ENCODE assay signal across 21 cellular contexts in genomic region chr5:76457685-76458491, GRCh38. TPM values are rescaled to one million over a fixed set of nuclear protein-coding genes. Genes with fewer than 3 reads are reported as not detected.
A peak's percentile ranks its signal among the peaks of the same experiment; 100 is the strongest.
DNase-seq lines count a peak whose midpoint lies in the region; ATAC-seq, FAIRE-seq and TF ChIP-seq lines count a peak whose summit lies in the region.
"Had no signal": no experiment of that assay in that cellular context is flagged by ENCODE, and none has a peak within 500 bp of the region (broad histone marks: within the 10 kb centered on the region; RNA-seq: fewer than 3 reads in every experiment).

No MANE protein-coding gene starts in this region.

- H3K27ac ChIP-seq in Peyer's patch (peak overlapping the region in 3 of 4 donors; percentile 16 to 79 (median 32)), H1 (ENCODE audit: low read depth, low read length) (no peak overlapping the region)
- H3K27ac ChIP-seq: BLaER1, cardiac muscle cell had no signal

- H3K4me2 ChIP-seq in H1 (ENCODE audit: insufficient read depth in 1 of 2, low read depth in 2 of 2, low read length in 2 of 2) = no peak overlapping the region
- H3K4me2 ChIP-seq: BLaER1 had no signal

- H3K18ac ChIP-seq in H1 (ENCODE audit: extremely low read depth, low read length) = no peak overlapping the region

- no peaks in the 10 kb centered on the region for H3K27me3 ChIP-seq in Peyer's patch
- no peaks in the 10 kb centered on the region for H3K27me3 ChIP-seq in H1 (replicated peaks in 1 of 4; ENCODE audit: control insufficient read depth in 3 of 4, extremely low read depth in 1 of 4, insufficient read depth in 3 of 4, low read length in 3 of 4)
- H3K27me3 ChIP-seq: BLaER1, cardiac muscle cell had no signal

- 63% methylated on average over 4 of the region's 4 CpGs; no CpG with 5 or more reads in 1 of the 2 experiments for WGBS in H1 (ENCODE audit: extremely low coverage in 1 of 2, insufficient coverage in 1 of 2, insufficient read length in 1 of 2, insufficient replicate concordance in 2 of 2, low coverage in 1 of 2, low lambda C conversion rate in 2 of 2, missing lambda C conversion rate in 1 of 2), 2 experiments

- H3K4me1 Mint-ChIP-seq in natural killer cell treated with Interleukin-12 subunit alpha and Interleukin-12 subunit beta and Interleukin-15 and Interleukin-18, amount 100 ng/mL, for 72 hours (ENCODE audit: low read depth in 2 of 2) = peaks cover 58 to 66% of the 10 kb centered on the region in 2 donors
- peaks cover 35 to 63% of the 10 kb centered on the region in 2 donors for H3K4me1 Mint-ChIP-seq in effector memory CD8-positive, alpha-beta T cell (ENCODE audit: low read depth in 2 of 2)

- H2BK120ac ChIP-seq in H1 (replicated peaks; ENCODE audit: low read depth, low read length) = no peak overlapping the region

- no peak for TF ChIP-seq EP300 in H1 (IDR thresholded peaks at IDR 0.05; ENCODE audit: borderline replicate concordance in 1 of 2, low read depth in 2 of 2, low read length in 2 of 2)

- H4K20me1 ChIP-seq in H1 (replicated peaks in 1 of 2; ENCODE audit: control insufficient read depth in 1 of 2, insufficient read depth in 2 of 2, low read length in 2 of 2) = no peaks in the 10 kb centered on the region

- no peak overlapping the region for H2AK5ac ChIP-seq in H1 (ENCODE audit: low read depth, low read length)

- TF ChIP-seq CTCF in Peyer's patch (IDR thresholded peaks at IDR 0.05) (no peak), H1 (IDR thresholded peaks at IDR 0.05; ENCODE audit: control extremely low read depth in 1 of 3, insufficient read depth in 1 of 3, low read depth in 1 of 3, low read length in 3 of 3) (no peak)

- peaks cover 14% of the 10 kb centered on the region for H3K36me3 Mint-ChIP-seq in natural killer cell treated with Interleukin-12 subunit alpha and Interleukin-12 subunit beta and Interleukin-15 and Interleukin-18, amount 100 ng/mL, for 72 hours
- H3K36me3 Mint-ChIP-seq in effector memory CD8-positive, alpha-beta T cell (ENCODE audit: insufficient read depth) = peaks cover 17% of the 10 kb centered on the region

- no peak overlapping the region for H4K5ac ChIP-seq in H1 (ENCODE audit: insufficient read length, low read depth, low read length)

- TF ChIP-seq RAD21 in H1 (IDR thresholded peaks at IDR 0.05 in 1 of 2, conservative IDR thresholded peaks at IDR 0.05 in 1 of 2; ENCODE audit: low read depth in 2 of 2, low read length in 2 of 2) = no peak

- TF ChIP-seq POLR2A in Peyer's patch (IDR thresholded peaks at IDR 0.05) = no peak
- TF ChIP-seq POLR2A in H1 (IDR thresholded peaks at IDR 0.05; ENCODE audit: control extremely low read depth in 1 of 2, low read depth in 2 of 2, low read length in 2 of 2) = no peak

- POLR2A ChIA-PET in H1 (lab: Charles Lee; ENCODE audit: partially characterized antibody) = no interaction called here

- H2BK5ac ChIP-seq in H1 (ENCODE audit: low read depth, low read length) = no peak overlapping the region

- H3K79me2 ChIP-seq in H1 (ENCODE audit: control insufficient read depth in 1 of 2, insufficient read depth in 2 of 2, low read length in 2 of 2) = peaks cover 0 to 18% of the 10 kb centered on the region in 2 experiments; a peak in 2 of 4 replicates

- H3K9me3 ChIP-seq in Peyer's patch (no peaks in the 10 kb centered on the region), H1 (ENCODE audit: insufficient read depth in 2 of 2, low read depth in 1 of 2, low read length in 1 of 2) (no peaks in the 10 kb centered on the region)
- H3K9me3 ChIP-seq: BLaER1 had no signal

- no peak overlapping the region for H2AFZ ChIP-seq in H1 (ENCODE audit: low read length)

- H3K23ac ChIP-seq in H1 (ENCODE audit: insufficient read length) = no peak overlapping the region

- no peak overlapping the region for H2BK12ac ChIP-seq in H1 (ENCODE audit: low read depth, low read length)

- no peak overlapping the region for H4K8ac ChIP-seq in H1 (ENCODE audit: extremely low read depth, insufficient read depth, low read length)

- peak; percentile 81 to 88 for ATAC-seq in natural killer cell treated with Interleukin-12 subunit alpha and Interleukin-12 subunit beta and Interleukin-15 and Interleukin-18, amount 100 ng/mL, for 72 hours
- no peak for ATAC-seq in HG03439 (IDR thresholded peaks at IDR 0.05; ENCODE audit: unreplicated experiment)
- no peak for ATAC-seq in GM18867 (IDR thresholded peaks at IDR 0.05; ENCODE audit: unreplicated experiment)
- ATAC-seq in effector memory CD8-positive, alpha-beta T cell (replicated peaks) = no peak
- ATAC-seq: left cardiac atrium; naive thymus-derived CD8-positive, alpha-beta T cell had no signal

- no peaks in the 10 kb centered on the region for H3K9me3 Mint-ChIP-seq in natural killer cell treated with Interleukin-12 subunit alpha and Interleukin-12 subunit beta and Interleukin-15 and Interleukin-18, amount 100 ng/mL, for 72 hours
- no peaks in the 10 kb centered on the region for H3K9me3 Mint-ChIP-seq in effector memory CD8-positive, alpha-beta T cell
- H3K9me3 Mint-ChIP-seq: IgD-negative memory B cell; naive thymus-derived CD8-positive, alpha-beta T cell had no signal

- H3K23me2 ChIP-seq in H1 (ENCODE audit: low read depth, low read length) = no peaks in the 10 kb centered on the region

- no peaks in the 10 kb centered on the region; the same call in none of the 2 replicates for H3K79me1 ChIP-seq in H1 (ENCODE audit: low read depth, low read length)

- H3K4me1 ChIP-seq in Peyer's patch = peaks cover 0 to 23% (median 2%) of the 10 kb centered on the region in 4 donors
- H3K4me1 ChIP-seq in H1 (replicated peaks in 1 of 4; ENCODE audit: control insufficient read depth in 3 of 4, insufficient read depth in 4 of 4, low read length in 3 of 4) = no peaks in the 10 kb centered on the region; a peak in 1 of 7 replicates

- H3K4me3 ChIP-seq in Peyer's patch = no peak overlapping the region
- H3K4me3 ChIP-seq in H1 (ENCODE audit: extremely low read depth in 1 of 4, insufficient read depth in 2 of 4, low read depth in 3 of 4, low read length in 4 of 4) = no peak overlapping the region
- H3K4me3 ChIP-seq: BLaER1, cardiac muscle cell had no signal

- no peak overlapping the region for H2BK15ac ChIP-seq in H1 (ENCODE audit: low read length)

- no peaks in the 10 kb centered on the region for H3K27me3 Mint-ChIP-seq in natural killer cell treated with Interleukin-12 subunit alpha and Interleukin-12 subunit beta and Interleukin-15 and Interleukin-18, amount 100 ng/mL, for 72 hours
- no peaks in the 10 kb centered on the region for H3K27me3 Mint-ChIP-seq in effector memory CD8-positive, alpha-beta T cell
- H3K27me3 Mint-ChIP-seq: activated naive CD4-positive, alpha-beta T cell treated with anti-CD3 and anti-CD28 coated beads, Interleukin-2, amount 10 ng/mL, durations not matched to agents 7 days and 5 days; IgD-negative memory B cell; naive thymus-derived CD8-positive, alpha-beta T cell had no signal

- CTCF ChIA-PET in H1 (lab: Charles Lee; ENCODE audit: partially characterized antibody) = interaction anchor here (1.0 to 2.6 kb wide), 4 partner anchors 8 to 25 kb away, joined by 3 to 11 read pairs (median 4); no protein-coding TSS in a partner anchor

- H3K36me3 ChIP-seq in Peyer's patch = no peaks in the 10 kb centered on the region
- no peaks in the 10 kb centered on the region for H3K36me3 ChIP-seq in H1 (ENCODE audit: control insufficient read depth in 2 of 4, insufficient read depth in 4 of 4, low read length in 3 of 4)
- H3K36me3 ChIP-seq: cardiac muscle cell had no signal

- peak; percentile 45 for FAIRE-seq in H1 (lab: Jason Lieb, UNC)
- FAIRE-seq: endometrium, urothelium cell line had no signal

- no peak overlapping the region for H3K56ac ChIP-seq in H1 (replicated peaks; ENCODE audit: insufficient read length, low read depth, low read length)

- peak overlapping the region; percentile 88 to 94 for H3K27ac Mint-ChIP-seq in natural killer cell treated with Interleukin-12 subunit alpha and Interleukin-12 subunit beta and Interleukin-15 and Interleukin-18, amount 100 ng/mL, for 72 hours
- peak overlapping the region in 1 of 2 donors; percentile 61 for H3K27ac Mint-ChIP-seq in effector memory CD8-positive, alpha-beta T cell
- H3K27ac Mint-ChIP-seq: activated naive CD4-positive, alpha-beta T cell treated with anti-CD3 and anti-CD28 coated beads, Interleukin-2, amount 10 ng/mL, durations not matched to agents 7 days and 5 days; IgD-negative memory B cell had no signal

- no peak overlapping the region for H2BK20ac ChIP-seq in H1 (ENCODE audit: low read length)

- H3K14ac ChIP-seq in H1 (ENCODE audit: insufficient read length) = no peak overlapping the region

- DNase-seq in GF-D8 (lab: John Stamatoyannopoulos, UW) (peak; percentile 30), Peyer's patch (no peak), H1 (ENCODE audit: low read depth in 1 of 2, low spot score in 2 of 2) (no peak), COLO668 (lab: John Stamatoyannopoulos, UW; ENCODE audit: unreplicated experiment) (no peak)
- DNase-seq in natural killer cell treated with Interleukin-12 subunit alpha and Interleukin-12 subunit beta and Interleukin-15 and Interleukin-18, amount 100 ng/mL, for 72 hours (ENCODE audit: low spot score) = no peak
- no peak for DNase-seq in effector memory CD8-positive, alpha-beta T cell
- DNase-seq: activated naive CD4-positive, alpha-beta T cell treated with anti-CD3 and anti-CD28 coated beads, Interleukin-2, amount 10 ng/mL, durations not matched to agents 7 days and 5 days; left cardiac atrium; naive thymus-derived CD8-positive, alpha-beta T cell; NCI-H1694; NCI-H748 treated with DMSO at 0.1 percent for 48 hours; retina; RPMI8226; stimulated activated CD4-positive, alpha-beta T cell treated with anti-CD3 and anti-CD28 coated beads, Interleukin-2, amount 100 ng/mL, for 48 hours had no signal

- no peak overlapping the region for H4K91ac ChIP-seq in H1 (replicated peaks; ENCODE audit: insufficient read length, low read length)

- no peak overlapping the region for H3K9ac ChIP-seq in H1 (replicated peaks in 1 of 4; ENCODE audit: extremely low read depth in 1 of 4, low read depth in 3 of 4, low read length in 3 of 4)
- H3K9ac ChIP-seq: BLaER1 had no signal

- H3K4me3 Mint-ChIP-seq in natural killer cell treated with Interleukin-12 subunit alpha and Interleukin-12 subunit beta and Interleukin-15 and Interleukin-18, amount 100 ng/mL, for 72 hours = peak overlapping the region; percentile 73
- no peak overlapping the region for H3K4me3 Mint-ChIP-seq in effector memory CD8-positive, alpha-beta T cell
- H3K4me3 Mint-ChIP-seq: activated naive CD4-positive, alpha-beta T cell treated with anti-CD3 and anti-CD28 coated beads, Interleukin-2, amount 10 ng/mL, durations not matched to agents 7 days and 5 days; naive thymus-derived CD8-positive, alpha-beta T cell had no signal

- no peak overlapping the region for H3K4ac ChIP-seq in H1 (replicated peaks; ENCODE audit: insufficient read length, low read depth, low read length)

RNA-seq across cellular contexts. Expression of gene IQGAP2, which starts 54.8 kb away (rescaled TPM):
- total RNA-seq in Peyer's patch = 100 to 1,000 TPM in 1 of 4 donors, 10 to 100 TPM in 3; 58.6 to 110 (median 84.7) TPM
- 57.7 and 66.0 TPM in 2 replicates for total RNA-seq in H1 (2021; fragmentation: NEBNext Ultra II Directional; extraction: Animal tissue kit (Norgen Biotek cat#: 25700))
- polyA plus RNA-seq in H1 (2011; rRNA removed) = 11.6 and 19.7 TPM in 2 replicates
- polyA plus RNA-seq in H1 (2011; cell fraction: cytosol; rRNA removed) = 26.3 TPM
- polyA plus RNA-seq in H1 (2011; cell fraction: nucleus; rRNA removed) = 37.1 TPM
- polyA plus RNA-seq in H1 (2012, experiment 1 of 2) = 41.4 to 77.2 TPM (median 44.6 TPM) in 4 replicates
- 3.8 TPM for polyA plus RNA-seq in H1 (2012, experiment 2 of 2)
- polyA plus RNA-seq in H1 (2013, experiment 1 of 2) = 125 TPM
- polyA plus RNA-seq in H1 (2013, experiment 2 of 2) = 128 TPM
- polyA minus RNA-seq in H1 (2011; rRNA and poly(A)+ RNA removed) = 42.2 and 91.4 TPM in 2 replicates
- polyA minus RNA-seq in H1 (2011; cell fraction: cytosol; rRNA and poly(A)+ RNA removed) = 35.8 TPM
- 40.6 TPM for polyA minus RNA-seq in H1 (2011; cell fraction: nucleus; rRNA and poly(A)+ RNA removed)
- total RNA-seq in natural killer cell treated with Interleukin-12 subunit alpha and Interleukin-12 subunit beta and Interleukin-15 and Interleukin-18, amount 100 ng/mL, for 72 hours = 100 to 1,000 TPM; 104 to 111 TPM

Comparison
In these comparisons a context has a peak if more than half of its experiments do, and no peak if none do; other contexts are left out.
1. ATAC-seq: peak in natural killer cell treated with Interleukin-12 subunit alpha and Interleukin-12 subunit beta and Interleukin-15 and Interleukin-18, amount 100 ng/mL, for 72 hours (2 of 2); none in HG03439 (single experiment), GM18867 (single experiment) and effector memory CD8-positive, alpha-beta T cell (single experiment).